In the genomic region with DNA sequence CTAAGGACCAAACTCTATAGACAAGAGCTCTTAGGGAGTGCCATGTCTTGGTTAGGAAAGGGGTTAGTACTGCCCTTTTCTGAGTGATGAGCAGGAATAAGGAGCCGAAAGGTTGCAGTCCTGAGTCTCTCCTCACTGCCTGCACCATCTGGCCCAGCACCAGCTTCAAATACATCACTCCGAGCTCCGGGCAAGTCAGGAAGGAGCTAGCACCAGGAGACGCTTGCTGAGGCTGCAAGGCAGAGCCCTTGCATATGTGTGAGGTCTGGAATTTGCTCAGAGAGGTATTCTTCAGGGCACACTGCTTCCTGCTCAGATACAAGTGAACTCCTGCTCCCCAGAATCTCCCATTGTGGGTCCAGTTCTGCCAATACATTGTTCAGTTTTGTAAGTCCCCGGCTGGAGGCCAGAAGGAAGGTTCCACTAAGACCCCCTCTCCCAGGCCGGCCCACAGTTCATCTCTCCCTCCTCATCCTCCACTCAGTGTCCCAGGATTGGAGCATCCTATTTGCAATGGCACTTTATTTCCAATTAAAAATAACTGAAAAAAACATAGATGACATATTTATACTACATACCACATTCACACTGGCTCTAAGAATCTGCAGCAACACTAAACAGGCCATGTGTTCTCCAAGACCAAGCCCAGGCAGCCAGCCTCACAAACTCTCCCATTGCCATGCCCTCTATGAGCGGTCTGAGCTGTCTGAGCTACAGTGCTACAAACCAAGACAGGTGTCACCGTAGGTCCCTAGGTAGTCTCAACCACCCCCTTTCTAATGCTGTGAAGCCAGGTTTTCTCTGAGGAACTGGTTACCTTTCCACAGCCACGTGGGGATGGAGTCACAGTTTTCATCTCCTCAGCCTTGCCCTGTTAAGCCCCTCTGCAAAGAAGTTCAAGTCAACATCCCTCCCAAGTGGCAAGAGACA, we compare ENCODE assay signal across 22 cellular contexts. TPM values are rescaled to one million over a fixed set of nuclear protein-coding genes. Genes with fewer than 3 reads are reported as not detected.
"Had no signal": no experiment of that assay in that cellular context is flagged by ENCODE, and none has a peak within 500 bp of the region (broad histone marks: within the 10 kb centered on the region; RNA-seq: fewer than 3 reads in every experiment).

No MANE protein-coding gene starts in this region.

- H3K4me1 Mint-ChIP-seq: T-cell had no signal

- H3K27ac Mint-ChIP-seq: activated T-helper 17 cell treated with anti-CD3 and anti-CD28 coated beads, Interleukin-2, amount 50 U/mL, for 72 hours; nephron; progenitor cell of endocrine pancreas; stimulated activated naive CD8-positive, alpha-beta T cell treated with anti-CD3 and anti-CD28 coated beads, Interleukin-15, Interleukin-2, amounts not matched to agents 100 ng/mL and 50 ng/mL, for 24 hours; T-cell had no signal

- DNase-seq: activated CD4-positive, alpha-beta T cell treated with anti-CD3 and anti-CD28 coated beads for 1 hour; activated CD4-positive, alpha-beta T cell treated with anti-CD3 and anti-CD28 coated beads, Interleukin-2, amount 50 U/mL, for 4 hours; activated naive CD4-positive, alpha-beta T cell treated with Interleukin-2 at 50 U/mL for 16 hours; hypothalamus; left ventricle myocardium superior; mesenchymal stem cell; nucleus accumbens; small intestine; stimulated activated CD4-positive, alpha-beta T cell treated with anti-CD3 and anti-CD28 coated beads, Interleukin-4, amount 100 ng/mL, for 4 hours; T-cell; T-helper 9 cell had no signal

- H3K27me3 ChIP-seq: right atrium auricular region had no signal

- H3K9me3 ChIP-seq: right atrium auricular region, thoracic aorta had no signal

- H3K4me3 ChIP-seq: right atrium auricular region, SK-N-MC, thoracic aorta had no signal

- ATAC-seq: activated T-helper 17 cell treated with anti-CD3 and anti-CD28 coated beads, Interleukin-2, amount 50 U/mL, for 72 hours; esophagus mucosa; left ventricle myocardium superior; T-cell had no signal

- H3K27ac ChIP-seq: right atrium auricular region, SK-N-MC, thoracic aorta had no signal

- H3K4me1 ChIP-seq: right atrium auricular region had no signal

- H3K27me3 Mint-ChIP-seq: activated T-helper 17 cell treated with anti-CD3 and anti-CD28 coated beads, Interleukin-2, amount 50 U/mL, for 72 hours; stimulated activated naive CD8-positive, alpha-beta T cell treated with anti-CD3 and anti-CD28 coated beads, Interleukin-15, Interleukin-2, amounts not matched to agents 100 ng/mL and 50 ng/mL, for 24 hours; T-cell had no signal

- H3K9me3 Mint-ChIP-seq: activated T-helper 17 cell treated with anti-CD3 and anti-CD28 coated beads, Interleukin-2, amount 50 U/mL, for 72 hours; nephron; stimulated activated naive CD8-positive, alpha-beta T cell treated with anti-CD3 and anti-CD28 coated beads, Interleukin-15, Interleukin-2, amounts not matched to agents 100 ng/mL and 50 ng/mL, for 24 hours; T-cell had no signal

- H3K4me3 Mint-ChIP-seq: activated T-helper 17 cell treated with anti-CD3 and anti-CD28 coated beads, Interleukin-2, amount 50 U/mL, for 72 hours; nephron; stimulated activated naive CD8-positive, alpha-beta T cell treated with anti-CD3 and anti-CD28 coated beads, Interleukin-15, Interleukin-2, amounts not matched to agents 100 ng/mL and 50 ng/mL, for 24 hours; T-cell had no signal

- H3K36me3 ChIP-seq: right atrium auricular region had no signal

RNA-seq across cellular contexts. Expression of a gene that starts 55.1 kb away (rescaled TPM):
- total RNA-seq: activated T-helper 17 cell treated with anti-CD3 and anti-CD28 coated beads, Interleukin-2, amount 50 U/mL, for 72 hours; astrocyte; esophagus mucosa; glomerular endothelial cell; kidney epithelial cell; left ventricle myocardium superior; progenitor cell of endocrine pancreas; right atrium auricular region; T-cell; thoracic aorta had no signal
- polyA plus RNA-seq: small intestine had no signal

RNA-seq across cellular contexts. Expression of a gene that starts 56.3 kb away (rescaled TPM):
- total RNA-seq: glomerular endothelial cell had no signal
